In genomic region chr1:151716771-151717631, GRCh38 we compare ENCODE assay signal across 1 cellular context.
TF ChIP-seq lines count a peak whose summit lies in the region.

Gene CELF3, minus strand, starts transcription at chr1:151716803. Its CDS starts 783 bp downstream, at chr1:151716020.

TF ChIP-seq in K562, 482 proteins besides CTCF, POLR2A, EP300 and RAD21 (continued from another document):
- no peak for TF ChIP-seq ZNF398 (CRISPR knock-in tag; IDR thresholded peaks at IDR 0.05)
- TF ChIP-seq SMARCE1 (IDR thresholded peaks at IDR 0.05): no peak
- no peak for TF ChIP-seq FOXP4 (CRISPR knock-in tag; IDR thresholded peaks at IDR 0.05; ENCODE audit: borderline replicate concordance)
- no peak for TF ChIP-seq ZNF274 (IDR thresholded peaks at IDR 0.05; ENCODE audit: borderline replicate concordance, low read depth, low read length)
- TF ChIP-seq NCOA1 (IDR thresholded peaks at IDR 0.05; ENCODE audit: low read depth): peak; percentile 67; the same call in 1 of the 2 replicates
- peak; percentile 74 for TF ChIP-seq VEZF1 (CRISPR knock-in tag; IDR thresholded peaks at IDR 0.05)
- no peak for TF ChIP-seq HMGN3 (IDR thresholded peaks at IDR 0.05; ENCODE audit: borderline replicate concordance, extremely low read depth, insufficient read length, low read depth, low read length)
- TF ChIP-seq IRF9 (tag; IDR thresholded peaks at IDR 0.05): no peak
- no peak for TF ChIP-seq NR1H2 (CRISPR knock-in tag; IDR thresholded peaks at IDR 0.05)
- TF ChIP-seq FOXM1 (IDR thresholded peaks at IDR 0.05; ENCODE audit: low read depth): peak; percentile 73
- no peak for TF ChIP-seq FOXM1 (CRISPR knock-in tag; IDR thresholded peaks at IDR 0.05; ENCODE audit: low read depth)
- TF ChIP-seq ETS2 (tag; IDR thresholded peaks at IDR 0.05; ENCODE audit: borderline replicate concordance, poor library complexity, severe bottlenecking): no peak
- no peak for TF ChIP-seq MLX (CRISPR knock-in tag; conservative IDR thresholded peaks at IDR 0.05)
- no peak for TF ChIP-seq SLC30A9 (CRISPR knock-in tag; IDR thresholded peaks at IDR 0.05)
- no peak for TF ChIP-seq XRCC3 (IDR thresholded peaks at IDR 0.05)
- peak; percentile 66 for TF ChIP-seq TCF3 (CRISPR knock-in tag; IDR thresholded peaks at IDR 0.05)
- no peak for TF ChIP-seq ELK3 (CRISPR knock-in tag; IDR thresholded peaks at IDR 0.05)
- peak; percentile 78 for TF ChIP-seq CBFA2T3 (IDR thresholded peaks at IDR 0.05)
- no peak for TF ChIP-seq FIP1L1 (IDR thresholded peaks at IDR 0.05; ENCODE audit: low read depth, low read length, poor library complexity, severe bottlenecking)
- TF ChIP-seq KDM5B (IDR thresholded peaks at IDR 0.05; ENCODE audit: insufficient replicate concordance, low read depth, low read length): no peak
- 0 out of 2 replicates have a peak, but pooled peaks have one; percentile 54 for TF ChIP-seq CC2D1A (IDR thresholded peaks at IDR 0.05)
- no peak for TF ChIP-seq IFI16 (CRISPR knock-in tag; IDR thresholded peaks at IDR 0.05)
- TF ChIP-seq POU5F1 (IDR thresholded peaks at IDR 0.05; ENCODE audit: borderline replicate concordance, low read depth, low read length, partially characterized antibody): no peak
- no peak for TF ChIP-seq THAP7 (CRISPR knock-in tag; IDR thresholded peaks at IDR 0.05)
- no peak for TF ChIP-seq TCFL5 (CRISPR knock-in tag; conservative IDR thresholded peaks at IDR 0.05)
- TF ChIP-seq ZNF133 (CRISPR knock-in tag; IDR thresholded peaks at IDR 0.05): no peak
- TF ChIP-seq MNT (conservative IDR thresholded peaks at IDR 0.05): peak; percentile 50 to 61; a peak in 3 of 4 replicates
